Comparison of ENCODE assay signal across 1 cellular context in genomic region chr2:44763275-44763674, GRCh38.
TF ChIP-seq lines count a peak whose summit lies in the region.

No MANE protein-coding gene starts in this region.

TF ChIP-seq in A549, 52 proteins besides CTCF, POLR2A, EP300 and RAD21 (continued from another document):
- no peak for TF ChIP-seq E2F6 (IDR thresholded peaks at IDR 0.05; ENCODE audit: borderline replicate concordance, low read depth)
